ENCODE assay signal across 11 cellular contexts in the genomic region with DNA sequence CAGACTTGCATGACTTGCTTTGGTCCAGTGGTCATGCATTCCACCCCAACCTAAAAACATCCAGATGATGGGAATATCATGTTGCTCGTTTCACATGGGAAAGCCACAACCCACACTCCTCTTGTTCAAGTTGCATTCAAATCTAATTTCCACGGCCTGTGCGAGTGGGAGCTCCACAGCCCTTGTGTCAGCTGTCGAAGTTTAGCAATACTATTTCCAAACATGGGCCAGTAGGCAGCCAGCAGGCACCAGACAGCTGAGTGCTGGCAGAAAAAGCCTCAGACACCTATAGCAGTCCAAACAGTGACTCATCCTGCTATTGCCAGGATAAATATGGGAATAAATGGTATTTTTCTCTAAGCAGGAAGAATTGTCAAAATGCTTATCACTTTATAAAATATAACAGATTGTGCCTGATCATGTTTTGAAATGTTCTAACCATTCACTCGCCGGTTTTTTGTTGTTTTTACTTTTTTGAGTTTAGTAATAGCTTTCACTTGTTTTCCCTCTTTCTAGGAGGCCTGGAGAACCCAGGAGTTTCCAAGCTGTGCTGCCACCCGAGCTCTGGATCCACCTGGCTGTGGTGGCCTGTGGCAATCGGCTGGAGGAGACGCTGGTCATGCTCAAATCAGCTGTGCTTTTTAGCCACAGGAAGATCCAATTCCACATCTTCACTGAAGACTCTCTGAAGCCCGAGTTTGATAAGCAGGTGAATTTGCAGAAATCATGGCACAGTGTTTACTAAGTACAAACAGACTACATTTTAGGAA. TPM values are rescaled to one million over a fixed set of nuclear protein-coding genes. Genes with fewer than 3 reads are reported as not detected.
DNase-seq lines count a peak whose midpoint lies in the region; TF ChIP-seq lines count a peak whose summit lies in the region.
"Had no signal": no experiment of that assay in that cellular context is flagged by ENCODE, and none has a peak within 500 bp of the region (broad histone marks: within the 10 kb centered on the region; RNA-seq: fewer than 3 reads in every experiment).

No MANE protein-coding gene starts in this region.

- H3K4me3 ChIP-seq in astrocyte of the spinal cord (ENCODE audit: low read depth, low read length): no peak overlapping the region
- H3K4me3 ChIP-seq in hepatocyte: no peak overlapping the region
- peak overlapping the region; percentile 33 for H3K4me3 ChIP-seq in skeletal muscle satellite cell (ENCODE audit: low read length)
- H3K4me3 ChIP-seq in prostate gland: no peak overlapping the region

- H3K4me1 ChIP-seq in hepatocyte (ENCODE audit: insufficient read depth): peaks cover 4% of the 10 kb centered on the region
- peaks cover 22% of the 10 kb centered on the region for H3K4me1 ChIP-seq in skeletal muscle satellite cell (ENCODE audit: control insufficient read depth, insufficient read depth, low read length)
- H3K4me1 ChIP-seq in prostate gland (replicated peaks): no peaks in the 10 kb centered on the region

- no peaks in the 10 kb centered on the region for H3K9me3 ChIP-seq in hepatocyte (ENCODE audit: low read depth)
- no peaks in the 10 kb centered on the region for H3K9me3 ChIP-seq in skeletal muscle satellite cell (replicated peaks; ENCODE audit: low read length)
- no peaks in the 10 kb centered on the region for H3K9me3 ChIP-seq in prostate gland

- TF ChIP-seq CTCF in astrocyte of the spinal cord (IDR thresholded peaks at IDR 0.05; ENCODE audit: low read depth, low read length) (no peak), hepatocyte (IDR thresholded peaks at IDR 0.05; ENCODE audit: poor library complexity) (no peak), prostate gland (IDR thresholded peaks at IDR 0.05) (no peak)

- peaks cover 23% of the 10 kb centered on the region for H3K79me2 ChIP-seq in hepatocyte

- in situ Hi-C loops in astrocyte of the spinal cord (cut with HindIII; ENCODE audit: low sequenced_read_pairs): no loop called here

- 81% methylated on average over 10 of the region's 10 CpGs for WGBS in hepatocyte (ENCODE audit: low lambda C conversion rate, missing lambda C conversion rate)
- 60% methylated on average over 10 of the region's 10 CpGs for WGBS in prostate gland

- H3K4me2 ChIP-seq in hepatocyte: no peak overlapping the region
- H3K4me2 ChIP-seq in skeletal muscle satellite cell (ENCODE audit: low read length): peak overlapping the region; percentile 59

- DNase-seq in GM04503 (ENCODE audit: low read depth) (peak; percentile 67), astrocyte of the spinal cord (ENCODE audit: low read depth, low spot score) (peak; percentile 90), hepatocyte (ENCODE audit: low spot score) (peak; percentile 36), prostate gland (ENCODE audit: low spot score) (no peak), SIG-M5 (lab: John Stamatoyannopoulos, UW) (no peak), NCI-H2227 (lab: John Stamatoyannopoulos, UW; ENCODE audit: unreplicated experiment) (no peak)
- DNase-seq in stimulated activated naive CD4-positive, alpha-beta T cell (lab: John Stamatoyannopoulos, UW): no peak
- DNase-seq: activated naive CD4-positive, alpha-beta T cell treated with anti-CD3 and anti-CD28 coated beads, Interleukin-2, amount 50 U/mL, for 16 hours; NCI-H1930; T-helper 9 cell had no signal

- TF ChIP-seq POLR2A in prostate gland (IDR thresholded peaks at IDR 0.05): no peak

- H3K27ac ChIP-seq in hepatocyte: peak overlapping the region; percentile 24
- no peak overlapping the region for H3K27ac ChIP-seq in prostate gland

- peak overlapping the region; percentile 45 for H3K9ac ChIP-seq in skeletal muscle satellite cell (ENCODE audit: low read depth, low read length)

- H3K9me2 ChIP-seq in hepatocyte (replicated peaks; ENCODE audit: insufficient read depth): no peaks in the 10 kb centered on the region

- H3K36me3 ChIP-seq in hepatocyte (replicated peaks; ENCODE audit: insufficient read depth, low read depth) (no peaks in the 10 kb centered on the region), skeletal muscle satellite cell (ENCODE audit: insufficient read depth, low read length) (no peaks in the 10 kb centered on the region), prostate gland (no peaks in the 10 kb centered on the region)

- H2AFZ ChIP-seq in hepatocyte: no peak overlapping the region

- no peaks in the 10 kb centered on the region for H4K20me1 ChIP-seq in hepatocyte (ENCODE audit: insufficient read depth, poor library complexity, severe bottlenecking)

- intact Hi-C loops in prostate gland (cut with DNase I): no loop called here

- H3K27me3 ChIP-seq in hepatocyte: no peaks in the 10 kb centered on the region
- no peaks in the 10 kb centered on the region for H3K27me3 ChIP-seq in skeletal muscle satellite cell (ENCODE audit: control insufficient read depth, insufficient read depth, low read length)
- no peaks in the 10 kb centered on the region for H3K27me3 ChIP-seq in prostate gland (replicated peaks; ENCODE audit: insufficient read depth)

RNA-seq across cellular contexts. Expression of gene GXYLT2, which starts 20.2 kb away (rescaled TPM):
- 23.6 and 35.7 TPM in 2 replicates for total RNA-seq in hepatocyte
- 24.9 and 27.4 TPM in 2 replicates for polyA plus RNA-seq in hepatocyte
- total RNA-seq in skeletal muscle satellite cell (2012; rRNA removed): 17.2 and 32.8 TPM in 2 replicates
- 10 to 100 TPM in 1 of 2 donors, 1 to 10 TPM in 1; 7.7 to 20.9 TPM for total RNA-seq in prostate gland

RNA-seq across cellular contexts. Expression of gene SHQ1, which starts 59.8 kb away (rescaled TPM):
- total RNA-seq in hepatocyte (16.2 and 16.8 TPM in 2 replicates), prostate gland (10 to 100 TPM; 12.9 to 31.9 TPM)
- polyA plus RNA-seq in hepatocyte: 11.1 and 14.8 TPM in 2 replicates
- total RNA-seq in skeletal muscle satellite cell (2012; rRNA removed): 25.9 and 26.2 TPM in 2 replicates

Comparison
In these comparisons a context has a peak if more than half of its experiments do, and no peak if none do; other contexts are left out.
1. DNase-seq: peak in GM04503 (single experiment), astrocyte of the spinal cord (single experiment) and hepatocyte (single experiment); none in prostate gland (single experiment), SIG-M5 (single experiment), stimulated activated naive CD4-positive, alpha-beta T cell (0 of 6) and NCI-H2227 (single experiment).